In genomic region chrX:151984891-151985290, GRCh38 we compare ENCODE assay signal across 1 cellular context.
TF ChIP-seq lines count a peak whose summit lies in the region.

No MANE protein-coding gene starts in this region.

TF ChIP-seq in HCT116, 20 proteins besides CTCF, POLR2A, EP300 and RAD21 (continued from another document):
- no peak for TF ChIP-seq REST (IDR thresholded peaks at IDR 0.05; ENCODE audit: low read depth)
- no peak for TF ChIP-seq ZBTB33 (IDR thresholded peaks at IDR 0.05; ENCODE audit: extremely low read depth, insufficient replicate concordance, low read length)
- TF ChIP-seq ZNF274 (IDR thresholded peaks at IDR 0.05; ENCODE audit: low read depth, low read length): no peak
- TF ChIP-seq JUND (IDR thresholded peaks at IDR 0.05): no peak
- no peak for TF ChIP-seq YY1 (IDR thresholded peaks at IDR 0.05; ENCODE audit: extremely low read depth, insufficient replicate concordance, low read depth, low read length)
- no peak for TF ChIP-seq FOSL1 (IDR thresholded peaks at IDR 0.05; ENCODE audit: low read depth)
- no peak for TF ChIP-seq EZH2phosphoT487 (IDR thresholded peaks at IDR 0.05; ENCODE audit: borderline replicate concordance)
- no peak for TF ChIP-seq ZFX (IDR thresholded peaks at IDR 0.05)
